Comparison of ENCODE assay signal across 9 cellular contexts in genomic region chr18:75248426-75249191, GRCh38. TPM values are rescaled to one million over a fixed set of nuclear protein-coding genes. Genes with fewer than 3 reads are reported as not detected.
DNase-seq lines count a peak whose midpoint lies in the region; ATAC-seq and TF ChIP-seq lines count a peak whose summit lies in the region.
"Had no signal": no experiment of that assay in that cellular context is flagged by ENCODE, and none has a peak within 500 bp of the region (broad histone marks: within the 10 kb centered on the region; RNA-seq: fewer than 3 reads in every experiment).

No MANE protein-coding gene starts in this region.

- peaks cover 68% of the 10 kb centered on the region for H3K4me1 Mint-ChIP-seq in activated T-cell treated with anti-CD3 and anti-CD28 coated beads, Interleukin-2, amount 50 U/mL, for 24 hours (ENCODE audit: low read depth)
- H3K4me1 Mint-ChIP-seq in activated naive CD8-positive, alpha-beta T cell treated with anti-CD3 and anti-CD28 coated beads for 36 hours = peaks cover 60% of the 10 kb centered on the region

- H3K4me1 ChIP-seq in left lung = peaks cover 5 to 29% of the 10 kb centered on the region in 2 donors
- H3K4me1 ChIP-seq in thyroid gland = peaks cover 7 to 13% of the 10 kb centered on the region in 2 donors

- H3K36me3 Mint-ChIP-seq in activated T-cell treated with anti-CD3 and anti-CD28 coated beads, Interleukin-2, amount 50 U/mL, for 24 hours (ENCODE audit: low read depth) = no peaks in the 10 kb centered on the region
- H3K36me3 Mint-ChIP-seq in activated naive CD8-positive, alpha-beta T cell treated with anti-CD3 and anti-CD28 coated beads for 36 hours = peaks cover 6% of the 10 kb centered on the region

- no peaks in the 10 kb centered on the region for H3K27me3 ChIP-seq in left lung
- H3K27me3 ChIP-seq in thyroid gland = no peaks in the 10 kb centered on the region

- intact Hi-C loops in left lung (cut with DNase I) (no loop called here), thyroid gland (cut with DNase I) (no loop called here)

- H3K9me3 Mint-ChIP-seq in activated T-cell treated with anti-CD3 and anti-CD28 coated beads, Interleukin-2, amount 50 U/mL, for 24 hours = no peaks in the 10 kb centered on the region
- no peaks in the 10 kb centered on the region for H3K9me3 Mint-ChIP-seq in activated naive CD8-positive, alpha-beta T cell treated with anti-CD3 and anti-CD28 coated beads for 36 hours

- WGBS in thyroid gland, 2 donors = 89 to 92% methylated on average over 21 of the region's 21 CpGs

- no peak for TF ChIP-seq POLR2A in thyroid gland (IDR thresholded peaks at IDR 0.05)

- ATAC-seq in left lung (no peak), GM19035 (IDR thresholded peaks at IDR 0.05; ENCODE audit: unreplicated experiment) (no peak), HG02798 (IDR thresholded peaks at IDR 0.05; ENCODE audit: poor library complexity, unreplicated experiment) (no peak)

- H3K9me3 ChIP-seq in left lung = no peaks in the 10 kb centered on the region
- no peaks in the 10 kb centered on the region for H3K9me3 ChIP-seq in thyroid gland

- TF ChIP-seq CTCF in left lung (IDR thresholded peaks at IDR 0.05) (no peak), thyroid gland (IDR thresholded peaks at IDR 0.05) (no peak)

- no peaks in the 10 kb centered on the region for H3K36me3 ChIP-seq in left lung
- no peaks in the 10 kb centered on the region for H3K36me3 ChIP-seq in thyroid gland

- peak overlapping the region in 1 of 2 donors; percentile 37 for H3K4me3 ChIP-seq in left lung
- H3K4me3 ChIP-seq in thyroid gland (replicated peaks in 1 of 3) = peak overlapping the region in 1 of 3 donors; percentile 16

- DNase-seq in activated T-cell treated with anti-CD3 and anti-CD28 coated beads, Interleukin-2, amount 50 U/mL, for 24 hours = no peak
- DNase-seq in activated T-cell treated with anti-CD3 and anti-CD28 coated beads, Interleukin-2, amount 50 U/mL, for 48 hours = no peak
- no peak for DNase-seq in activated naive CD8-positive, alpha-beta T cell treated with anti-CD3 and anti-CD28 coated beads for 36 hours
- DNase-seq in left lung (no peak), thyroid gland (no peak), DMS 273 treated with DMSO at 0.1 percent for 48 hours (lab: John Stamatoyannopoulos, UW) (no peak)
- DNase-seq: stimulated activated CD8-positive, alpha-beta memory T cell treated with anti-CD3 and anti-CD28 coated beads, Interleukin-4, amount 100 ng/mL, for 48 hours had no signal

- no peaks in the 10 kb centered on the region for H3K27me3 Mint-ChIP-seq in activated T-cell treated with anti-CD3 and anti-CD28 coated beads, Interleukin-2, amount 50 U/mL, for 24 hours
- no peaks in the 10 kb centered on the region for H3K27me3 Mint-ChIP-seq in activated naive CD8-positive, alpha-beta T cell treated with anti-CD3 and anti-CD28 coated beads for 36 hours

- peak overlapping the region; percentile 96 for H3K27ac Mint-ChIP-seq in activated T-cell treated with anti-CD3 and anti-CD28 coated beads, Interleukin-2, amount 50 U/mL, for 24 hours
- peak overlapping the region; percentile 96 for H3K27ac Mint-ChIP-seq in activated naive CD8-positive, alpha-beta T cell treated with anti-CD3 and anti-CD28 coated beads for 36 hours

- H3K4me3 Mint-ChIP-seq in activated T-cell treated with anti-CD3 and anti-CD28 coated beads, Interleukin-2, amount 50 U/mL, for 24 hours = peak overlapping the region; percentile 84
- peak overlapping the region; percentile 88 for H3K4me3 Mint-ChIP-seq in activated naive CD8-positive, alpha-beta T cell treated with anti-CD3 and anti-CD28 coated beads for 36 hours

- H3K27ac ChIP-seq in left lung (peak overlapping the region; percentile 60 to 73), thyroid gland (peak overlapping the region; percentile 48 to 76 (median 72))

RNA-seq across cellular contexts. Expression of gene TSHZ1, which starts 38.0 kb away (rescaled TPM):
- 10 to 100 TPM; 11.2 to 11.4 TPM for total RNA-seq in activated naive CD8-positive, alpha-beta T cell treated with anti-CD3 and anti-CD28 coated beads for 36 hours
- total RNA-seq in left lung = 10 to 100 TPM; 13.3 to 20.2 TPM
- 10 to 100 TPM; 17.9 to 22.2 (median 19.0) TPM for total RNA-seq in thyroid gland

RNA-seq across cellular contexts. Expression of gene PTGR3, which starts 39.7 kb away (rescaled TPM):
- total RNA-seq in activated naive CD8-positive, alpha-beta T cell treated with anti-CD3 and anti-CD28 coated beads for 36 hours = 10 to 100 TPM; 20.2 to 23.2 TPM
- total RNA-seq in left lung (10 to 100 TPM; 25.7 to 30.4 TPM), thyroid gland (10 to 100 TPM; 19.3 to 62.7 (median 36.9) TPM)
